9 cellular contexts compared by ENCODE assay signal in genomic region chr17:60422162-60422665, GRCh38. TPM values are rescaled to one million over a fixed set of nuclear protein-coding genes. Genes with fewer than 3 reads are reported as not detected.
DNase-seq lines count a peak whose midpoint lies in the region; TF ChIP-seq lines count a peak whose summit lies in the region.
"Had no signal": no experiment of that assay in that cellular context is flagged by ENCODE, and none has a peak within 500 bp of the region (broad histone marks: within the 10 kb centered on the region; RNA-seq: fewer than 3 reads in every experiment).

Gene CHCT1 (plus strand): TSS chr17:60422489. CDS start chr17:60422593, 104 bp downstream.

- H3K4me3 ChIP-seq in choroid plexus epithelial cell (ENCODE audit: low read depth, low read length) (peak within 1 kb of the TSS; percentile 63), mononuclear cell (ENCODE audit: low read length) (peak within 1 kb of the TSS; percentile 37), vagina (peak within 1 kb of the TSS; percentile 45 to 48)

- DNase-seq in activated naive CD4-positive, alpha-beta T cell treated with anti-CD3 and anti-CD28 coated beads, Interleukin-2, amount 50 U/mL, for 16 hours = no peak
- DNase-seq in choroid plexus epithelial cell (ENCODE audit: low read depth) = no peak
- DNase-seq in vagina (ENCODE audit: extremely low spot score in 2 of 2) = no peak
- no peak for DNase-seq in stimulated activated CD4-positive, alpha-beta T cell treated with anti-CD3 and anti-CD28 coated beads, Interleukin-4, amount 100 ng/mL, for 1 hour
- DNase-seq in NCI-H526 (lab: John Stamatoyannopoulos, UW) = no peak
- DNase-seq in NCI-H2029 treated with DMSO at 0.1 percent for 48 hours (lab: John Stamatoyannopoulos, UW) = no peak

- H3K36me3 ChIP-seq in vagina = no peaks in the 10 kb centered on the region

- intact Hi-C loops in vagina (cut with DNase I) = loop anchor here (10.0 kb wide), 1 partner anchor 213 kb away; no protein-coding TSS in a partner anchor

- no peak for TF ChIP-seq POLR2A in vagina (IDR thresholded peaks at IDR 0.05)

- TF ChIP-seq CTCF in choroid plexus epithelial cell (conservative IDR thresholded peaks at IDR 0.05; ENCODE audit: low read depth, low read length) (no peak), vagina (IDR thresholded peaks at IDR 0.05) (no peak)

- H3K4me1 ChIP-seq in mononuclear cell (ENCODE audit: insufficient read depth, low read length) = peaks cover 8% of the 10 kb centered on the region
- H3K4me1 ChIP-seq in vagina = peaks cover 12% of the 10 kb centered on the region

- peaks cover 10% of the 10 kb centered on the region for H3K4me1 Mint-ChIP-seq in activated naive CD4-positive, alpha-beta T cell treated with anti-CD3 and anti-CD28 coated beads, Interleukin-2, amount 50 U/mL, for 24 hours

- no peaks in the 10 kb centered on the region for H3K9me3 ChIP-seq in mononuclear cell (ENCODE audit: low read depth, low read length)
- no peaks in the 10 kb centered on the region for H3K9me3 ChIP-seq in vagina

- peak within 1 kb of the TSS; percentile 95 for H3K27ac Mint-ChIP-seq in activated naive CD4-positive, alpha-beta T cell treated with anti-CD3 and anti-CD28 coated beads, Interleukin-2, amount 50 U/mL, for 24 hours

- H3K36me3 Mint-ChIP-seq in activated naive CD4-positive, alpha-beta T cell treated with anti-CD3 and anti-CD28 coated beads, Interleukin-2, amount 50 U/mL, for 24 hours = no peaks in the 10 kb centered on the region

- H3K4me3 Mint-ChIP-seq in activated naive CD4-positive, alpha-beta T cell treated with anti-CD3 and anti-CD28 coated beads, Interleukin-2, amount 50 U/mL, for 24 hours = peak within 1 kb of the TSS; percentile 80

- H3K27me3 Mint-ChIP-seq in activated naive CD4-positive, alpha-beta T cell treated with anti-CD3 and anti-CD28 coated beads, Interleukin-2, amount 50 U/mL, for 24 hours = no peaks in the 10 kb centered on the region

- H3K27me3 ChIP-seq in mononuclear cell (ENCODE audit: insufficient read depth, low read length) (no peaks in the 10 kb centered on the region), vagina (no peaks in the 10 kb centered on the region)

- peak within 1 kb of the TSS; percentile 42 for H3K27ac ChIP-seq in vagina

- no peaks in the 10 kb centered on the region for H3K9me3 Mint-ChIP-seq in activated naive CD4-positive, alpha-beta T cell treated with anti-CD3 and anti-CD28 coated beads, Interleukin-2, amount 50 U/mL, for 24 hours

RNA-seq across cellular contexts. Expression of gene CHCT1, which starts in this region (rescaled TPM):
- total RNA-seq in mononuclear cell = not detected
- total RNA-seq in vagina = not detected
- total RNA-seq: glomerular endothelial cell had no signal
